16 cellular contexts compared by ENCODE assay signal in genomic region chr21:29290245-29290644, GRCh38. TPM values are rescaled to one million over a fixed set of nuclear protein-coding genes. Genes with fewer than 3 reads are reported as not detected.
A peak's percentile ranks its signal among the peaks of the same experiment; 100 is the strongest.
DNase-seq lines count a peak whose midpoint lies in the region; ATAC-seq, FAIRE-seq and TF ChIP-seq lines count a peak whose summit lies in the region.
"Had no signal": no experiment of that assay in that cellular context is flagged by ENCODE, and none has a peak within 500 bp of the region (broad histone marks: within the 10 kb centered on the region; RNA-seq: fewer than 3 reads in every experiment).

No MANE protein-coding gene starts in this region.

- peaks cover 7% of the 10 kb centered on the region for H3K4me1 Mint-ChIP-seq in activated CD4-positive, alpha-beta T cell treated with anti-CD3 and anti-CD28 coated beads, Interleukin-2, amount 10 ng/mL, durations not matched to agents 24 days and 14 days
- peaks cover 26% of the 10 kb centered on the region for H3K4me1 Mint-ChIP-seq in stimulated activated naive CD8-positive, alpha-beta T cell treated with anti-CD3 and anti-CD28 coated beads, Interleukin-15, amount 100 ng/mL, for 72 hours

- no peaks in the 10 kb centered on the region for H4K20me1 ChIP-seq in K562 (replicated peaks; ENCODE audit: control insufficient read depth, insufficient read depth, low read length)
- H4K20me1 ChIP-seq: BLaER1 had no signal

- no peaks in the 10 kb centered on the region for H3K9me3 ChIP-seq in K562 (replicated peaks; ENCODE audit: control insufficient read depth, insufficient read depth, low read depth, low read length)

- no peaks in the 10 kb centered on the region for H3K79me2 ChIP-seq in K562 (ENCODE audit: control insufficient read depth, insufficient read depth, low read length)

- POLR2A ChIA-PET in K562 (lab: Yijun Ruan, JAX), result interaction anchor here (1.0 to 4.2 kb wide), 7 partner anchors 9 to 58 kb away, joined by 3 to 45 read pairs (median 5); partner anchors contain the start of gene BACH1

- TF ChIP-seq EP300 in K562 (IDR thresholded peaks at IDR 0.05; ENCODE audit: low read length), result no peak

- no peak overlapping the region for H3K4me3 ChIP-seq in K562
- H3K4me3 ChIP-seq: BLaER1 had no signal

- peaks cover 3% of the 10 kb centered on the region for H3K27me3 Mint-ChIP-seq in activated CD4-positive, alpha-beta T cell treated with anti-CD3 and anti-CD28 coated beads, Interleukin-2, amount 10 ng/mL, durations not matched to agents 24 days and 14 days
- no peaks in the 10 kb centered on the region for H3K27me3 Mint-ChIP-seq in stimulated activated naive CD8-positive, alpha-beta T cell treated with anti-CD3 and anti-CD28 coated beads, Interleukin-15, amount 100 ng/mL, for 72 hours

- no peaks in the 10 kb centered on the region for H3K36me3 Mint-ChIP-seq in activated CD4-positive, alpha-beta T cell treated with anti-CD3 and anti-CD28 coated beads, Interleukin-2, amount 10 ng/mL, durations not matched to agents 24 days and 14 days (ENCODE audit: low read depth)
- H3K36me3 Mint-ChIP-seq: CD8-positive, alpha-beta memory T cell had no signal

- no peak for TF ChIP-seq RAD21 in K562 (CRISPR knock-in tag; conservative IDR thresholded peaks at IDR 0.05 in 1 of 2, IDR thresholded peaks at IDR 0.05 in 1 of 2)

- no TSS peak for BruUV-seq in K562 (replicated peaks; lab: Mats Ljungman, UMichigan)

- H3K36me3 ChIP-seq in K562 (ENCODE audit: control insufficient read depth, insufficient read depth, low read length), result no peaks in the 10 kb centered on the region

- no peaks in the 10 kb centered on the region for H3K9me3 Mint-ChIP-seq in activated CD4-positive, alpha-beta T cell treated with anti-CD3 and anti-CD28 coated beads, Interleukin-2, amount 10 ng/mL, durations not matched to agents 24 days and 14 days
- peaks cover 0 to 2% of the 10 kb centered on the region in 2 donors for H3K9me3 Mint-ChIP-seq in stimulated activated naive CD8-positive, alpha-beta T cell treated with anti-CD3 and anti-CD28 coated beads, Interleukin-15, amount 100 ng/mL, for 72 hours
- H3K9me3 Mint-ChIP-seq: CD8-positive, alpha-beta memory T cell; HFFc6 had no signal

- no peaks in the 10 kb centered on the region for H3K27me3 ChIP-seq in K562 (ENCODE audit: control insufficient read depth in 2 of 2, insufficient read depth in 2 of 2, low read length in 2 of 2)
- H3K27me3 ChIP-seq: BLaER1 had no signal

- WGBS in K562 (ENCODE audit: insufficient coverage, low coverage, missing lambda C conversion rate), result 0% methylated on average over 1 of the region's 1 CpG

- FAIRE-seq in K562 (lab: Jason Lieb, UNC), result peak; percentile 75
- FAIRE-seq: GM19239 had no signal

- H3K4me3 Mint-ChIP-seq in activated CD4-positive, alpha-beta T cell treated with anti-CD3 and anti-CD28 coated beads, Interleukin-2, amount 10 ng/mL, durations not matched to agents 24 days and 14 days, result no peak overlapping the region
- H3K4me3 Mint-ChIP-seq in stimulated activated naive CD8-positive, alpha-beta T cell treated with anti-CD3 and anti-CD28 coated beads, Interleukin-15, amount 100 ng/mL, for 72 hours, result no peak overlapping the region
- H3K4me3 Mint-ChIP-seq: CD8-positive, alpha-beta memory T cell; HFFc6 had no signal

- no peak for TF ChIP-seq POLR2A in K562 (conservative IDR thresholded peaks at IDR 0.05)

- CTCF ChIA-PET in K562 (lab: Yijun Ruan, JAX; ENCODE audit: low intra/inter-chr PET ratio), result no interaction called here

- H3K9me1 ChIP-seq in K562 (ENCODE audit: control insufficient read depth, insufficient read depth, low read length), result no peaks in the 10 kb centered on the region

- no peak for TF ChIP-seq CTCF in K562 (IDR thresholded peaks at IDR 0.05 in 2 of 3, conservative IDR thresholded peaks at IDR 0.05 in 1 of 3; ENCODE audit: insufficient read depth in 2 of 3, low read depth in 1 of 3, low read length in 3 of 3)

- peak; percentile 30 for DNase-seq in activated CD4-positive, alpha-beta T cell treated with anti-CD3 and anti-CD28 coated beads, Interleukin-2, amount 10 ng/mL, durations not matched to agents 24 days and 14 days
- no peak for DNase-seq in activated CD4-positive, alpha-beta T cell treated with anti-CD3 and anti-CD28 coated beads for 48 hours
- DNase-seq in K562 (ENCODE audit: extremely low read depth in 1 of 4, low spot score in 3 of 4), result no peak
- DNase-seq in left colon, result no peak
- no peak for DNase-seq in NCI-H510A treated with DMSO at 0.1 percent for 48 hours (lab: John Stamatoyannopoulos, UW)
- no peak for DNase-seq in stimulated activated naive CD8-positive, alpha-beta T cell treated with anti-CD3 and anti-CD28 coated beads, Interleukin-15, amount 100 ng/mL, for 72 hours
- DNase-seq in ecto neural progenitor cell (ENCODE audit: low spot score), result no peak
- DNase-seq: 8988T; AML-193; CD8-positive, alpha-beta memory T cell; DMS53; GF-D8; HCEC 1CT; HFFc6 had no signal

- H3K27ac ChIP-seq in K562 (ENCODE audit: extremely low read depth, low read depth, low read length), result no peak overlapping the region
- H3K27ac ChIP-seq: BLaER1 had no signal

- no peak overlapping the region for H3K27ac Mint-ChIP-seq in activated CD4-positive, alpha-beta T cell treated with anti-CD3 and anti-CD28 coated beads, Interleukin-2, amount 10 ng/mL, durations not matched to agents 24 days and 14 days
- no peak overlapping the region for H3K27ac Mint-ChIP-seq in stimulated activated naive CD8-positive, alpha-beta T cell treated with anti-CD3 and anti-CD28 coated beads, Interleukin-15, amount 100 ng/mL, for 72 hours
- H3K27ac Mint-ChIP-seq: CD8-positive, alpha-beta memory T cell; HFFc6 had no signal

- in situ Hi-C loops in K562 (cut with MboI), result no loop called here

- H3K4me1 ChIP-seq in K562 (replicated peaks in 1 of 2; ENCODE audit: control insufficient read depth in 2 of 2, insufficient read depth in 2 of 2, low read length in 2 of 2), result peaks cover 2 to 15% of the 10 kb centered on the region in 2 experiments; a peak in 3 of 5 replicates

- H3K9ac ChIP-seq in K562 (ENCODE audit: insufficient read depth in 1 of 2, low read depth in 2 of 2, low read length in 2 of 2), result no peak overlapping the region
- H3K9ac ChIP-seq: BLaER1 had no signal

- intact Hi-C loops in activated CD4-positive, alpha-beta T cell treated with anti-CD3 and anti-CD28 coated beads, Interleukin-2, amount 10 ng/mL, durations not matched to agents 24 days and 14 days (cut with micrococcal nuclease), result loop anchor here (10.0 kb wide), 1 partner anchor 265 kb away; the partner anchor contains the start of gene USP16
- intact Hi-C loops in K562 (cut with micrococcal nuclease) (no loop called here), left colon (cut with DNase I, micrococcal nuclease) (no loop called here)

- ATAC-seq in K562 (peak; percentile 68), left colon (peak; percentile 85)
- no peak for ATAC-seq in stimulated activated naive CD8-positive, alpha-beta T cell treated with anti-CD3 and anti-CD28 coated beads, Interleukin-15, amount 100 ng/mL, for 72 hours

- no peak overlapping the region for H3K4me2 ChIP-seq in K562 (ENCODE audit: insufficient read depth, low read length)

- H2AFZ ChIP-seq in K562 (ENCODE audit: low read depth, low read length), result no peak overlapping the region

TF ChIP-seq in K562, 482 proteins besides CTCF, POLR2A, EP300 and RAD21 (continues in another document):
- no peak for TF ChIP-seq SIN3B (IDR thresholded peaks at IDR 0.05; ENCODE audit: low read depth)
- no peak for TF ChIP-seq E2F3 (CRISPR knock-in tag; IDR thresholded peaks at IDR 0.05)
- TF ChIP-seq MAFK (IDR thresholded peaks at IDR 0.05; ENCODE audit: low read length), result peak; percentile 56; the same call in 1 of the 2 replicates
- no peak for TF ChIP-seq GABPB2 (CRISPR knock-in tag; conservative IDR thresholded peaks at IDR 0.05)
- no peak for TF ChIP-seq ZNF384 (IDR thresholded peaks at IDR 0.05; ENCODE audit: low read depth, low read length)
- peak; percentile 16; the same call in 1 of the 2 replicates for TF ChIP-seq JUND (IDR thresholded peaks at IDR 0.05; ENCODE audit: borderline replicate concordance, low read depth, low read length)
- peak; percentile 51; the same call in 1 of the 3 replicates for TF ChIP-seq JUND (tag; IDR thresholded peaks at IDR 0.05; ENCODE audit: borderline replicate concordance, low read depth, low read length)
- TF ChIP-seq NCOA1 (IDR thresholded peaks at IDR 0.05; ENCODE audit: low read depth), result no peak
- no peak for TF ChIP-seq HMBOX1 (IDR thresholded peaks at IDR 0.05)
- peak; percentile 65 for TF ChIP-seq C11orf30 (IDR thresholded peaks at IDR 0.05; ENCODE audit: low read depth)
- TF ChIP-seq NFE2 (IDR thresholded peaks at IDR 0.05; ENCODE audit: low read depth), result 0 out of 2 replicates have a peak, but pooled peaks have one; percentile 19

RNA-seq across cellular contexts. Expression of gene BACH1, which starts 8.5 kb away (rescaled TPM):
- 21.5 and 24.8 TPM in 2 replicates for total RNA-seq in activated CD4-positive, alpha-beta T cell treated with anti-CD3 and anti-CD28 coated beads, Interleukin-2, amount 10 ng/mL, durations not matched to agents 24 days and 14 days
- total RNA-seq in K562 (2011; cell fraction: chromatin; rRNA removed; ENCODE audit: low replicate concordance), result 67.5 and 174 TPM in 2 replicates
- total RNA-seq in K562 (2011; cell fraction: nucleolus; rRNA removed), result 37.7 and 46.3 TPM in 2 replicates
- total RNA-seq in K562 (2011; cell fraction: nucleoplasm; rRNA removed), result 49.6 and 62.1 TPM in 2 replicates
- total RNA-seq in K562 (2014; rRNA removed), result 23.6 and 24.6 TPM in 2 replicates
- 51.7 and 57.7 TPM in 2 replicates for total RNA-seq in K562 (2014; rRNA removed; fragmentation: Illumina TruSeq; extraction: Trizol)
- total RNA-seq in K562 (2015; rRNA removed; fragmentation: Illumina TruSeq; extraction: Trizol), result 33.4 and 36.7 TPM in 2 replicates
- 53.6 and 58.5 TPM in 2 replicates for total RNA-seq in K562 (2021)
- 33.3 and 41.2 TPM in 2 replicates for polyA plus RNA-seq in K562 (2011; rRNA removed)
- polyA plus RNA-seq in K562 (2011; cell fraction: cytosol; rRNA removed), result 10.2 and 19.7 TPM in 2 replicates
- 24.4 and 26.5 TPM in 2 replicates for polyA plus RNA-seq in K562 (2011; cell fraction: nucleus; rRNA removed)
- 23.8 and 26.4 TPM in 2 replicates for polyA plus RNA-seq in K562 (2012)
- polyA plus RNA-seq in K562 (2014; fragmentation: Illumina TruSeq; extraction: Trizol), result 23.3 and 28.6 TPM in 2 replicates
- polyA plus RNA-seq in K562 (2014; fragmentation: Nextera tagmentation; extraction: Ambion mirVana), result 10 to 100 TPM; 10.6 to 12.6 TPM
- polyA plus RNA-seq in K562 (2014; rRNA removed), result 14.6 and 15.9 TPM in 2 replicates
- 266 and 267 TPM in 2 replicates for polyA minus RNA-seq in K562 (2011; rRNA and poly(A)+ RNA removed)
- 47.3 and 68.3 TPM in 2 replicates for polyA minus RNA-seq in K562 (2011; cell fraction: cytosol; rRNA and poly(A)+ RNA removed)
- 42.0 and 79.6 TPM in 2 replicates for polyA minus RNA-seq in K562 (2011; cell fraction: nucleus; rRNA and poly(A)+ RNA removed)
- 10 to 100 TPM; 38.5 to 63.8 TPM for total RNA-seq in left colon
